ENCODE assay signal across 8 cellular contexts in the genomic region with DNA sequence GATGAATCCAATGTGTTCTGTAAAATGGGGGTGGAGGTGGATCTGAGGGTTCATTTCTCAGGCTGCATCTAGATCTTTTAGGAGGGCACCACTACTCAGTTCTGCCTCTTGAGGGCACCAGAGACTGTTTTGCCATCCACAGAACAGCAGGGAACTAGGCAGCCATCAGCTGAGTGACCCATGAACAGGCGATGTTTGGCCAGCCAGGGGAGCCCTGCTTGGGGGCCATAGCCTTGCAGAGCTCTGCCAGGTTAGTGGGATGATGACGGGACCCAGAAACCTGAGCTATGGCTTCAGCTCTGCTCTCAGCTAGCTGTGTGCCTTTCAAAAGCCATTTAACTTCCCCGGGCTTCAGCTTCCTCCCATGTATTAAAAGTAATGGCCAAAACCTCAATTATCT. TPM values are rescaled to one million over a fixed set of nuclear protein-coding genes. Genes with fewer than 3 reads are reported as not detected.
DNase-seq lines count a peak whose midpoint lies in the region; ATAC-seq, FAIRE-seq and TF ChIP-seq lines count a peak whose summit lies in the region.

No MANE protein-coding gene starts in this region.

- H3K4me3 ChIP-seq in esophagus squamous epithelium (no peak overlapping the region), uterus (no peak overlapping the region)
- no peak overlapping the region for H3K4me3 ChIP-seq in naive thymus-derived CD4-positive, alpha-beta T cell (ENCODE audit: low read length)

- H3K36me3 Mint-ChIP-seq in naive thymus-derived CD4-positive, alpha-beta T cell: no peaks in the 10 kb centered on the region

- peak; percentile 87 for ATAC-seq in naive thymus-derived CD4-positive, alpha-beta T cell

- no peaks in the 10 kb centered on the region for H3K9me3 ChIP-seq in esophagus squamous epithelium
- no peaks in the 10 kb centered on the region for H3K9me3 ChIP-seq in naive thymus-derived CD4-positive, alpha-beta T cell (ENCODE audit: control insufficient read depth in 2 of 3, low read length in 3 of 3)
- no peaks in the 10 kb centered on the region for H3K9me3 ChIP-seq in uterus

- peak; percentile 59 for DNase-seq in HTR-8/SVneo (ENCODE audit: insufficient read length, low spot score)
- DNase-seq in NOMO-1 treated with DMSO at 0.1 percent for 48 hours (lab: John Stamatoyannopoulos, UW; ENCODE audit: unreplicated experiment): peak; percentile 72
- DNase-seq in activated T-cell treated with anti-CD3 and anti-CD28 coated beads for 24 hours (ENCODE audit: low read depth): peak; percentile 21
- no peak for DNase-seq in esophagus squamous epithelium (lab: John Stamatoyannopoulos, UW)
- DNase-seq in naive thymus-derived CD4-positive, alpha-beta T cell: peak in 7 of 9 donors; percentile 12 to 44 (median 35)
- DNase-seq in uterus: peak; percentile 37 to 58

- H3K4me3 Mint-ChIP-seq in naive thymus-derived CD4-positive, alpha-beta T cell: no peak overlapping the region

- TF ChIP-seq CTCF in GM12873 (IDR thresholded peaks at IDR 0.05; ENCODE audit: insufficient read depth, low read depth, low read length, missing control alignments) (peak; percentile 89), esophagus squamous epithelium (IDR thresholded peaks at IDR 0.05) (peak; percentile 34 to 88 (median 81)), uterus (IDR thresholded peaks at IDR 0.05) (peak; percentile 75 to 88 (median 85))

- TF ChIP-seq POLR2A in esophagus squamous epithelium (IDR thresholded peaks at IDR 0.05) (no peak), uterus (IDR thresholded peaks at IDR 0.05) (no peak)

- no peaks in the 10 kb centered on the region for H3K4me1 ChIP-seq in esophagus squamous epithelium
- no peaks in the 10 kb centered on the region for H3K4me1 ChIP-seq in naive thymus-derived CD4-positive, alpha-beta T cell (ENCODE audit: control insufficient read depth in 2 of 2, insufficient read depth in 2 of 2, low read length in 2 of 2)
- H3K4me1 ChIP-seq in uterus: no peaks in the 10 kb centered on the region

- intact Hi-C loops in esophagus squamous epithelium (cut with DNase I) (loop anchor here (5.0 kb wide), 1 partner anchor 216 kb away; no protein-coding TSS in a partner anchor), uterus (cut with DNase I; ENCODE audit: low total_unique reads) (loop anchor here (5.0 kb wide), 1 partner anchor 336 kb away; no protein-coding TSS in a partner anchor)
- intact Hi-C loops in naive thymus-derived CD4-positive, alpha-beta T cell (cut with micrococcal nuclease): loop anchor here (1.0 to 10.0 kb wide), 8 partner anchors 220 to 1259 kb away; no protein-coding TSS in a partner anchor

- no peaks in the 10 kb centered on the region for H3K36me3 ChIP-seq in esophagus squamous epithelium
- H3K36me3 ChIP-seq in naive thymus-derived CD4-positive, alpha-beta T cell (ENCODE audit: control insufficient read depth in 2 of 3, insufficient read depth in 3 of 3, low read length in 3 of 3): no peaks in the 10 kb centered on the region
- H3K36me3 ChIP-seq in uterus: no peaks in the 10 kb centered on the region

- peaks cover 7 to 22% (median 14%) of the 10 kb centered on the region in 5 donors for H3K27me3 Mint-ChIP-seq in naive thymus-derived CD4-positive, alpha-beta T cell

- WGBS in esophagus squamous epithelium, 2 donors: 29 to 86% methylated on average over 1 to 3 of the region's 3 CpGs

- peaks cover 0 to 7% (median 0%) of the 10 kb centered on the region in 4 donors for H3K27me3 ChIP-seq in esophagus squamous epithelium
- H3K27me3 ChIP-seq in naive thymus-derived CD4-positive, alpha-beta T cell (ENCODE audit: control insufficient read depth in 2 of 2, insufficient read depth in 2 of 2, low read length in 2 of 2): no peaks in the 10 kb centered on the region
- no peaks in the 10 kb centered on the region for H3K27me3 ChIP-seq in uterus

- CTCF ChIA-PET in naive thymus-derived CD4-positive, alpha-beta T cell (lab: Charles Lee): interaction anchor here (0.6 to 1.5 kb wide), 7 partner anchors 11 to 798 kb away, joined by 3 to 6 read pairs (median 4); no protein-coding TSS in a partner anchor

- no peak overlapping the region for H3K27ac Mint-ChIP-seq in naive thymus-derived CD4-positive, alpha-beta T cell

- no peak overlapping the region for H3K27ac ChIP-seq in esophagus squamous epithelium
- no peak overlapping the region for H3K27ac ChIP-seq in naive thymus-derived CD4-positive, alpha-beta T cell (ENCODE audit: low read depth, low read length)
- no peak overlapping the region for H3K27ac ChIP-seq in uterus

- no peaks in the 10 kb centered on the region for H3K4me1 Mint-ChIP-seq in naive thymus-derived CD4-positive, alpha-beta T cell

- H3K9me3 Mint-ChIP-seq in naive thymus-derived CD4-positive, alpha-beta T cell: no peaks in the 10 kb centered on the region

- FAIRE-seq in A204.1 (lab: Jason Lieb, UNC): peak; percentile 65
- no peak for FAIRE-seq in HTR-8/SVneo (lab: Jason Lieb, UNC)

- POLR2A ChIA-PET in naive thymus-derived CD4-positive, alpha-beta T cell (lab: Charles Lee): no interaction called here

RNA-seq across cellular contexts. Expression of gene NOS1AP, which starts 13.4 kb away (rescaled TPM):
- total RNA-seq in esophagus squamous epithelium (10 to 100 TPM in 1 of 4 donors, 1 to 10 TPM in 1, under 1 TPM in 2; 0.31 to 12.7 (median 1.7) TPM), uterus (1 to 10 TPM in 2 of 4 donors, under 1 TPM in 1, not detected in 1; under 0.01 to 5.3 (median 1.9) TPM)
- under 1 TPM in 2 of 5 experiments, not detected in 3; 0.08 to 0.15 TPM for total RNA-seq in naive thymus-derived CD4-positive, alpha-beta T cell
- not detected for polyA plus RNA-seq in naive thymus-derived CD4-positive, alpha-beta T cell

RNA-seq across cellular contexts. Expression of gene OLFML2B, which starts 32.4 kb away (rescaled TPM):
- total RNA-seq in esophagus squamous epithelium: 1 to 10 TPM in 3 of 4 donors, under 1 TPM in 1; 0.11 to 5.7 (median 1.7) TPM
- total RNA-seq in naive thymus-derived CD4-positive, alpha-beta T cell: under 1 TPM in 3 of 5 experiments, not detected in 2; 0.27 to 0.47 (median 0.35) TPM
- polyA plus RNA-seq in naive thymus-derived CD4-positive, alpha-beta T cell: under 1 TPM; 0.07 to 0.24 TPM
- total RNA-seq in uterus: 10 to 100 TPM in 3 of 4 donors, 1 to 10 TPM in 1; 8.5 to 38.4 (median 12.9) TPM
